Comparison of ENCODE assay signal across 17 cellular contexts in genomic region chr10:17758896-17759295, GRCh38. TPM values are rescaled to one million over a fixed set of nuclear protein-coding genes. Genes with fewer than 3 reads are reported as not detected.
DNase-seq lines count a peak whose midpoint lies in the region; ATAC-seq and TF ChIP-seq lines count a peak whose summit lies in the region.
"Had no signal": no experiment of that assay in that cellular context is flagged by ENCODE, and none has a peak within 500 bp of the region (broad histone marks: within the 10 kb centered on the region; RNA-seq: fewer than 3 reads in every experiment).

No MANE protein-coding gene starts in this region.

- H3K36me3 ChIP-seq in colonic mucosa (no peaks in the 10 kb centered on the region), right lobe of liver (no peaks in the 10 kb centered on the region), spleen (no peaks in the 10 kb centered on the region)

- ATAC-seq in right lobe of liver, result peak; percentile 29 to 64 (median 54)
- ATAC-seq in activated CD8-positive, alpha-beta T cell treated with anti-CD3 and anti-CD28 coated beads, Interleukin-2, amount 10 ng/mL, durations not matched to agents 7 days and 5 days, result no peak
- ATAC-seq: HCT116 had no signal

- H3K27ac Mint-ChIP-seq in activated CD8-positive, alpha-beta T cell treated with anti-CD3 and anti-CD28 coated beads, Interleukin-2, amount 10 ng/mL, durations not matched to agents 7 days and 5 days, result no peak overlapping the region

- H3K36me3 Mint-ChIP-seq in activated CD8-positive, alpha-beta T cell treated with anti-CD3 and anti-CD28 coated beads, Interleukin-2, amount 10 ng/mL, durations not matched to agents 7 days and 5 days (ENCODE audit: low read depth), result no peaks in the 10 kb centered on the region

- no peaks in the 10 kb centered on the region for H3K4me1 ChIP-seq in colonic mucosa
- H3K4me1 ChIP-seq in right lobe of liver, result no peaks in the 10 kb centered on the region
- peaks cover 0 to 15% (median 11%) of the 10 kb centered on the region in 6 donors for H3K4me1 ChIP-seq in spleen

- no peak overlapping the region for H3K4me3 Mint-ChIP-seq in activated CD8-positive, alpha-beta T cell treated with anti-CD3 and anti-CD28 coated beads, Interleukin-2, amount 10 ng/mL, durations not matched to agents 7 days and 5 days

- H3K4me1 Mint-ChIP-seq in activated CD8-positive, alpha-beta T cell treated with anti-CD3 and anti-CD28 coated beads, Interleukin-2, amount 10 ng/mL, durations not matched to agents 7 days and 5 days (ENCODE audit: low read depth), result peaks cover 7% of the 10 kb centered on the region

- TF ChIP-seq POLR2A in right lobe of liver (IDR thresholded peaks at IDR 0.05) (no peak), spleen (IDR thresholded peaks at IDR 0.05) (no peak)

- H3K27me3 Mint-ChIP-seq in activated CD8-positive, alpha-beta T cell treated with anti-CD3 and anti-CD28 coated beads, Interleukin-2, amount 10 ng/mL, durations not matched to agents 7 days and 5 days (ENCODE audit: low read depth), result no peaks in the 10 kb centered on the region

- peak; percentile 8 for DNase-seq in LoVo (ENCODE audit: low spot score)
- DNase-seq in colonic mucosa, result no peak
- no peak for DNase-seq in right lobe of liver
- DNase-seq in spleen, result no peak
- no peak for DNase-seq in NCI-H1694 treated with DMSO at 0.1 percent for 48 hours (lab: John Stamatoyannopoulos, UW)
- no peak for DNase-seq in NCI-H1092 (lab: John Stamatoyannopoulos, UW)
- DNase-seq in activated CD8-positive, alpha-beta T cell treated with anti-CD3 and anti-CD28 coated beads, Interleukin-2, amount 10 ng/mL, durations not matched to agents 7 days and 5 days, result no peak
- DNase-seq: GF-D8, GOT3, NCI-H187, NCI-H2107, NCI-H510A, NCI-H748 treated with DMSO at 0.1 percent for 48 hours, SIG-M5 had no signal

- CTCF ChIA-PET in activated CD8-positive, alpha-beta T cell treated with anti-CD3 and anti-CD28 coated beads, Interleukin-2, amount 10 ng/mL, durations not matched to agents 7 days and 5 days (lab: Charles Lee), result no interaction called here

- intact Hi-C loops in colonic mucosa (cut with DNase I) (no loop called here), right lobe of liver (cut with DNase I) (no loop called here), spleen (cut with DNase I; ENCODE audit: low total_unique reads) (no loop called here)

- peak overlapping the region in 1 of 2 donors; percentile 15 for H3K9ac ChIP-seq in colonic mucosa (ENCODE audit: low read depth in 2 of 2, low read length in 2 of 2)

- no peaks in the 10 kb centered on the region for H3K9me3 ChIP-seq in colonic mucosa
- no peaks in the 10 kb centered on the region for H3K9me3 ChIP-seq in right lobe of liver
- no peaks in the 10 kb centered on the region for H3K9me3 ChIP-seq in spleen

- H3K27ac ChIP-seq in colonic mucosa (peak overlapping the region; percentile 92), right lobe of liver (no peak overlapping the region), spleen (peak overlapping the region in 7 of 8 donors; percentile 37 to 76 (median 55))
- H3K27ac ChIP-seq: C4-2B, RWPE1 had no signal

- no peak for TF ChIP-seq CTCF in colonic mucosa (IDR thresholded peaks at IDR 0.05)
- TF ChIP-seq CTCF in right lobe of liver (IDR thresholded peaks at IDR 0.05), result no peak
- TF ChIP-seq CTCF in spleen (IDR thresholded peaks at IDR 0.05 in 8 of 11, conservative IDR thresholded peaks at IDR 0.05 in 3 of 11), result no peak

- H3K27me3 ChIP-seq in colonic mucosa, result no peaks in the 10 kb centered on the region
- H3K27me3 ChIP-seq in right lobe of liver, result no peaks in the 10 kb centered on the region
- H3K27me3 ChIP-seq in spleen (replicated peaks in 1 of 7), result no peaks in the 10 kb centered on the region

- H3K9me3 Mint-ChIP-seq in activated CD8-positive, alpha-beta T cell treated with anti-CD3 and anti-CD28 coated beads, Interleukin-2, amount 10 ng/mL, durations not matched to agents 7 days and 5 days (ENCODE audit: insufficient read depth), result no peaks in the 10 kb centered on the region

- POLR2A ChIA-PET in activated CD8-positive, alpha-beta T cell treated with anti-CD3 and anti-CD28 coated beads, Interleukin-2, amount 10 ng/mL, durations not matched to agents 7 days and 5 days (lab: Charles Lee), result no interaction called here

- no peak overlapping the region for H3K4me3 ChIP-seq in colonic mucosa
- H3K4me3 ChIP-seq in right lobe of liver, result no peak overlapping the region
- no peak overlapping the region for H3K4me3 ChIP-seq in spleen

RNA-seq across cellular contexts. Expression of gene TMEM236, which starts 6.9 kb away (rescaled TPM):
- total RNA-seq in colonic mucosa (10 to 100 TPM; 16.6 to 57.4 TPM), right lobe of liver (under 1 TPM; 0.06 to 0.20 (median 0.13) TPM), spleen (1 to 10 TPM in 3 of 7 donors, under 1 TPM in 4; 0.27 to 1.9 (median 0.89) TPM)
- under 1 TPM; 0.09 to 0.22 (median 0.22) TPM for polyA plus RNA-seq in spleen
- total RNA-seq in activated CD8-positive, alpha-beta T cell treated with anti-CD3 and anti-CD28 coated beads, Interleukin-2, amount 10 ng/mL, durations not matched to agents 7 days and 5 days, result under 1 TPM in 1 of 2 experiments, not detected in 1; 0.13 TPM

RNA-seq across cellular contexts. Expression of gene MRC1, which starts 50.3 kb away (rescaled TPM):
- total RNA-seq in colonic mucosa (10 to 100 TPM in 1 of 2 donors, 1 to 10 TPM in 1; 9.2 to 19.2 TPM), right lobe of liver (10 to 100 TPM in 5 of 6 experiments, 1 to 10 TPM in 1; 9.8 to 44.8 (median 34.0) TPM), spleen (100 to 1,000 TPM in 6 of 7 donors, 10 to 100 TPM in 1; 88.8 to 370 (median 151) TPM)
- 10 to 100 TPM in 2 of 3 donors, 1 to 10 TPM in 1; 9.9 to 20.9 (median 10.8) TPM for polyA plus RNA-seq in spleen
- not detected for total RNA-seq in activated CD8-positive, alpha-beta T cell treated with anti-CD3 and anti-CD28 coated beads, Interleukin-2, amount 10 ng/mL, durations not matched to agents 7 days and 5 days

Comparison
In these comparisons a context has a peak if more than half of its experiments do, and no peak if none do; other contexts are left out.
1. H3K27ac ChIP-seq: peak in colonic mucosa (single experiment) and spleen (7 of 8); none in right lobe of liver (0 of 3).
2. RNA of gene TMEM236, which starts 6.9 kb away (total RNA-seq): 16.6 to 57.4 TPM in colonic mucosa; 0.27 to 1.9 TPM in spleen, 0.06 to 0.20 TPM in right lobe of liver and 0.13 TPM in activated CD8-positive, alpha-beta T cell treated with anti-CD3 and anti-CD28 coated beads, Interleukin-2, amount 10 ng/mL, durations not matched to agents 7 days and 5 days; every median in the first group is over 4 times any median in the second.
3. RNA of gene MRC1, which starts 50.3 kb away (total RNA-seq): 88.8 to 370 TPM in spleen, 9.8 to 44.8 TPM in right lobe of liver and 9.2 to 19.2 TPM in colonic mucosa; not detected in activated CD8-positive, alpha-beta T cell treated with anti-CD3 and anti-CD28 coated beads, Interleukin-2, amount 10 ng/mL, durations not matched to agents 7 days and 5 days; every median in the first group is over 4 times any median in the second.